1 cellular context compared by ENCODE assay signal in genomic region chr10:131350245-131350644, GRCh38.
TF ChIP-seq lines count a peak whose summit lies in the region.

No MANE protein-coding gene starts in this region.

TF ChIP-seq in GM23338, 12 proteins besides CTCF, POLR2A, EP300 and RAD21:
- TF ChIP-seq ETS1 (IDR thresholded peaks at IDR 0.05) (no peak), ZNF331 (CRISPR knock-in tag; IDR thresholded peaks at IDR 0.05; ENCODE audit: low read depth) (no peak), POLR2AphosphoS5 (IDR thresholded peaks at IDR 0.05; ENCODE audit: low read depth) (no peak), ZNF114 (CRISPR knock-in tag; IDR thresholded peaks at IDR 0.05) (no peak), STAT1 (IDR thresholded peaks at IDR 0.05; ENCODE audit: unreplicated experiment) (no peak), JUNB (IDR thresholded peaks at IDR 0.05; ENCODE audit: unreplicated experiment) (no peak), ZNF462 (CRISPR knock-in tag; IDR thresholded peaks at IDR 0.05) (no peak), REST (IDR thresholded peaks at IDR 0.05; ENCODE audit: unreplicated experiment) (no peak), EZH2 (IDR thresholded peaks at IDR 0.05; ENCODE audit: low read depth, unreplicated experiment) (no peak), EZH2phosphoT487 (IDR thresholded peaks at IDR 0.05; ENCODE audit: unreplicated experiment) (no peak), NANOG (IDR thresholded peaks at IDR 0.05; ENCODE audit: borderline replicate concordance) (no peak), CREB1 (CRISPR knock-in tag; IDR thresholded peaks at IDR 0.05; ENCODE audit: low read depth) (no peak)
TF ChIP-seq in GM23338: peak in this region for 0.
